Comparison of ENCODE assay signal across 2 cellular contexts in genomic region chr17:57545836-57546305, GRCh38.
TF ChIP-seq lines count a peak whose summit lies in the region.

No MANE protein-coding gene starts in this region.

TF ChIP-seq in GM23338, 12 proteins besides CTCF, POLR2A, EP300 and RAD21 (continued from another document):
- no peak for TF ChIP-seq ETS1 (IDR thresholded peaks at IDR 0.05)
- TF ChIP-seq EZH2phosphoT487 (IDR thresholded peaks at IDR 0.05; ENCODE audit: unreplicated experiment), result no peak
- no peak for TF ChIP-seq ZNF114 (CRISPR knock-in tag; IDR thresholded peaks at IDR 0.05)
- TF ChIP-seq POLR2AphosphoS5 (IDR thresholded peaks at IDR 0.05; ENCODE audit: low read depth), result no peak
- no peak for TF ChIP-seq EZH2 (IDR thresholded peaks at IDR 0.05; ENCODE audit: low read depth, unreplicated experiment)
- no peak for TF ChIP-seq NANOG (IDR thresholded peaks at IDR 0.05; ENCODE audit: borderline replicate concordance)
- TF ChIP-seq, protein P1, sequence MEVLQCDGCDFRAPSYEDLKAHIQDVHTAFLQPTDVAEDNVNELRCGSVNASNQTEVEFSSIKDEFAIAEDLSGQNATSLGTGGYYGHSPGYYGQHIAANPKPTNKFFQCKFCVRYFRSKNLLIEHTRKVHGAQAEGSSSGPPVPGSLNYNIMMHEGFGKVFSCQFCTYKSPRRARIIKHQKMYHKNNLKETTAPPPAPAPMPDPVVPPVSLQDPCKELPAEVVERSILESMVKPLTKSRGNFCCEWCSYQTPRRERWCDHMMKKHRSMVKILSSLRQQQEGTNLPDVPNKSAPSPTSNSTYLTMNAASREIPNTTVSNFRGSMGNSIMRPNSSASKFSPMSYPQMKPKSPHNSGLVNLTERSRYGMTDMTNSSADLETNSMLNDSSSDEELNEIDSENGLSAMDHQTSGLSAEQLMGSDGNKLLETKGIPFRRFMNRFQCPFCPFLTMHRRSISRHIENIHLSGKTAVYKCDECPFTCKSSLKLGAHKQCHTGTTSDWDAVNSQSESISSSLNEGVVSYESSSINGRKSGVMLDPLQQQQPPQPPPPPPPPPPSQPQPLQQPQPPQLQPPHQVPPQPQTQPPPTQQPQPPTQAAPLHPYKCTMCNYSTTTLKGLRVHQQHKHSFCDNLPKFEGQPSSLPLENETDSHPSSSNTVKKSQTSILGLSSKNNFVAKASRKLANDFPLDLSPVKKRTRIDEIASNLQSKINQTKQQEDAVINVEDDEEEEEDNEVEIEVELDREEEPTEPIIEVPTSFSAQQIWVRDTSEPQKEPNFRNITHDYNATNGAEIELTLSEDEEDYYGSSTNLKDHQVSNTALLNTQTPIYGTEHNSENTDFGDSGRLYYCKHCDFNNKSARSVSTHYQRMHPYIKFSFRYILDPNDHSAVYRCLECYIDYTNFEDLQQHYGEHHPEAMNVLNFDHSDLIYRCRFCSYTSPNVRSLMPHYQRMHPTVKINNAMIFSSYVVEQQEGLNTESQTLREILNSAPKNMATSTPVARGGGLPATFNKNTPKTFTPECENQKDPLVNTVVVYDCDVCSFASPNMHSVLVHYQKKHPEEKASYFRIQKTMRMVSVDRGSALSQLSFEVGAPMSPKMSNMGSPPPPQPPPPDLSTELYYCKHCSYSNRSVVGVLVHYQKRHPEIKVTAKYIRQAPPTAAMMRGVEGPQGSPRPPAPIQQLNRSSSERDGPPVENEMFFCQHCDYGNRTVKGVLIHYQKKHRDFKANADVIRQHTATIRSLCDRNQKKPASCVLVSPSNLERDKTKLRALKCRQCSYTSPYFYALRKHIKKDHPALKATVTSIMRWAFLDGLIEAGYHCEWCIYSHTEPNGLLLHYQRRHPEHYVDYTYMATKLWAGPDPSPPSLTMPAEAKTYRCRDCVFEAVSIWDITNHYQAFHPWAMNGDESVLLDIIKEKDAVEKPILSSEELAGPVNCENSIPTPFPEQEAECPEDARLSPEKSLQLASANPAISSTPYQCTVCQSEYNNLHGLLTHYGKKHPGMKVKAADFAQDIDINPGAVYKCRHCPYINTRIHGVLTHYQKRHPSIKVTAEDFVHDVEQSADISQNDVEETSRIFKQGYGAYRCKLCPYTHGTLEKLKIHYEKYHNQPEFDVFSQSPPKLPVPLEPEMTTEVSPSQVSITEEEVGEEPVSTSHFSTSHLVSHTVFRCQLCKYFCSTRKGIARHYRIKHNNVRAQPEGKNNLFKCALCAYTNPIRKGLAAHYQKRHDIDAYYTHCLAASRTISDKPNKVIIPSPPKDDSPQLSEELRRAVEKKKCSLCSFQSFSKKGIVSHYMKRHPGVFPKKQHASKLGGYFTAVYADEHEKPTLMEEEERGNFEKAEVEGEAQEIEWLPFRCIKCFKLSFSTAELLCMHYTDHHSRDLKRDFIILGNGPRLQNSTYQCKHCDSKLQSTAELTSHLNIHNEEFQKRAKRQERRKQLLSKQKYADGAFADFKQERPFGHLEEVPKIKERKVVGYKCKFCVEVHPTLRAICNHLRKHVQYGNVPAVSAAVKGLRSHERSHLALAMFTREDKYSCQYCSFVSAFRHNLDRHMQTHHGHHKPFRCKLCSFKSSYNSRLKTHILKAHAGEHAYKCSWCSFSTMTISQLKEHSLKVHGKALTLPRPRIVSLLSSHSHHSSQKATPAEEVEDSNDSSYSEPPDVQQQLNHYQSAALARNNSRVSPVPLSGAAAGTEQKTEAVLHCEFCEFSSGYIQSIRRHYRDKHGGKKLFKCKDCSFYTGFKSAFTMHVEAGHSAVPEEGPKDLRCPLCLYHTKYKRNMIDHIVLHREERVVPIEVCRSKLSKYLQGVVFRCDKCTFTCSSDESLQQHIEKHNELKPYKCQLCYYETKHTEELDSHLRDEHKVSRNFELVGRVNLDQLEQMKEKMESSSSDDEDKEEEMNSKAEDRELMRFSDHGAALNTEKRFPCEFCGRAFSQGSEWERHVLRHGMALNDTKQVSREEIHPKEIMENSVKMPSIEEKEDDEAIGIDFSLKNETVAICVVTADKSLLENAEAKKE (CRISPR knock-in tag; IDR thresholded peaks at IDR 0.05), result no peak

TF ChIP-seq in SK-N-SH, 30 proteins besides CTCF, POLR2A, EP300 and RAD21 (continued from another document):
- TF ChIP-seq, protein P2, sequence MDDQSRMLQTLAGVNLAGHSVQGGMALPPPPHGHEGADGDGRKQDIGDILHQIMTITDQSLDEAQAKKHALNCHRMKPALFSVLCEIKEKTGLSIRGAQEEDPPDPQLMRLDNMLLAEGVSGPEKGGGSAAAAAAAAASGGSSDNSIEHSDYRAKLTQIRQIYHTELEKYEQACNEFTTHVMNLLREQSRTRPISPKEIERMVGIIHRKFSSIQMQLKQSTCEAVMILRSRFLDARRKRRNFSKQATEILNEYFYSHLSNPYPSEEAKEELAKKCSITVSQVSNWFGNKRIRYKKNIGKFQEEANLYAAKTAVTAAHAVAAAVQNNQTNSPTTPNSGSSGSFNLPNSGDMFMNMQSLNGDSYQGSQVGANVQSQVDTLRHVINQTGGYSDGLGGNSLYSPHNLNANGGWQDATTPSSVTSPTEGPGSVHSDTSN (IDR thresholded peaks at IDR 0.05), result no peak
- TF ChIP-seq GABPA (IDR thresholded peaks at IDR 0.05; ENCODE audit: low read depth) (no peak), FOXJ3 (CRISPR knock-in tag; IDR thresholded peaks at IDR 0.05) (peak; percentile 97), TAF1 (IDR thresholded peaks at IDR 0.05; ENCODE audit: borderline replicate concordance, low read depth, low read length) (no peak), USF2 (IDR thresholded peaks at IDR 0.05; ENCODE audit: borderline replicate concordance, low read depth, low read length) (no peak), NFIC (IDR thresholded peaks at IDR 0.05; ENCODE audit: borderline replicate concordance) (no peak), RFX5 (IDR thresholded peaks at IDR 0.05; ENCODE audit: low read length) (no peak), CHD2 (IDR thresholded peaks at IDR 0.05; ENCODE audit: low read length, partially characterized antibody) (peak; percentile 97), MXI1 (IDR thresholded peaks at IDR 0.05; ENCODE audit: low read depth, low read length) (no peak), MEF2A (IDR thresholded peaks at IDR 0.05; ENCODE audit: borderline replicate concordance, low read depth) (no peak), GATA2 (CRISPR knock-in tag; IDR thresholded peaks at IDR 0.05) (peak; percentile 99), FOSL2 (IDR thresholded peaks at IDR 0.05; ENCODE audit: borderline replicate concordance, low read depth) (no peak), TEAD4 (IDR thresholded peaks at IDR 0.05; ENCODE audit: borderline replicate concordance, insufficient read depth) (no peak), USF1 (IDR thresholded peaks at IDR 0.05; ENCODE audit: borderline replicate concordance, low read depth) (no peak), MAX (IDR thresholded peaks at IDR 0.05; ENCODE audit: low read depth) (no peak), JUND (IDR thresholded peaks at IDR 0.05) (no peak), SIN3A (IDR thresholded peaks at IDR 0.05; ENCODE audit: borderline replicate concordance, low read depth, low read length) (no peak), FOXM1 (IDR thresholded peaks at IDR 0.05; ENCODE audit: low read depth) (no peak), POLR2AphosphoS5 (IDR thresholded peaks at IDR 0.05; ENCODE audit: low read depth, low read length) (peak; percentile 49; the same call in 1 of the 2 replicates), RCOR1 (IDR thresholded peaks at IDR 0.05; ENCODE audit: low read length) (peak; percentile 93), RXRA (IDR thresholded peaks at IDR 0.05; ENCODE audit: borderline replicate concordance, low read depth) (no peak)
- TF ChIP-seq, protein P3, sequence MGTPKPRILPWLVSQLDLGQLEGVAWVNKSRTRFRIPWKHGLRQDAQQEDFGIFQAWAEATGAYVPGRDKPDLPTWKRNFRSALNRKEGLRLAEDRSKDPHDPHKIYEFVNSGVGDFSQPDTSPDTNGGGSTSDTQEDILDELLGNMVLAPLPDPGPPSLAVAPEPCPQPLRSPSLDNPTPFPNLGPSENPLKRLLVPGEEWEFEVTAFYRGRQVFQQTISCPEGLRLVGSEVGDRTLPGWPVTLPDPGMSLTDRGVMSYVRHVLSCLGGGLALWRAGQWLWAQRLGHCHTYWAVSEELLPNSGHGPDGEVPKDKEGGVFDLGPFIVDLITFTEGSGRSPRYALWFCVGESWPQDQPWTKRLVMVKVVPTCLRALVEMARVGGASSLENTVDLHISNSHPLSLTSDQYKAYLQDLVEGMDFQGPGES (IDR thresholded peaks at IDR 0.05; ENCODE audit: low read depth, low read length), result no peak
